ENCODE assay signal across 31 cellular contexts in genomic region chr1:160659566-160659965, GRCh38. TPM values are rescaled to one million over a fixed set of nuclear protein-coding genes. Genes with fewer than 3 reads are reported as not detected.
"Had no signal": no experiment of that assay in that cellular context is flagged by ENCODE, and none has a peak within 500 bp of the region (broad histone marks: within the 10 kb centered on the region; RNA-seq: fewer than 3 reads in every experiment).

No MANE protein-coding gene starts in this region.

- H3K27me3 ChIP-seq: colonic mucosa, esophagus squamous epithelium, suprapubic skin, thyroid gland, vagina had no signal

- H3K4me2 ChIP-seq: smooth muscle cell had no signal

- FAIRE-seq: endothelial cell of umbilical vein, frontal cortex, keratinocyte had no signal

- H3K4me3 ChIP-seq: colonic mucosa, esophagus squamous epithelium, lower lobe of right lung, mucosa of descending colon, smooth muscle cell, suprapubic skin, thyroid gland, vagina had no signal

- H3K9ac ChIP-seq: parathyroid adenoma had no signal

- ATAC-seq: left ventricle myocardium superior; lower lobe of right lung; mucosa of descending colon; natural killer cell treated with Interleukin-12 subunit alpha and Interleukin-12 subunit beta and Interleukin-15 and Interleukin-18, amount 100 ng/mL, for 72 hours; sciatic nerve; stimulated activated naive CD8-positive, alpha-beta T cell treated with anti-CD3 and anti-CD28 coated beads, Interleukin-15, amount 100 ng/mL, for 72 hours had no signal

- H3K36me3 Mint-ChIP-seq: mesothelial cell of epicardium had no signal

- DNase-seq: colonic mucosa; effector CD8-positive, alpha-beta T cell; esophagus squamous epithelium; left ventricle myocardium superior; lower lobe of right lung; mucosa of descending colon; naive B cell; stimulated activated CD4-positive, alpha-beta T cell treated with anti-CD3 and anti-CD28 coated beads, Interleukin-12 subunit alpha, Interleukin-12 subunit beta, amount 100 ng/mL, for 4 hours; stimulated activated CD4-positive, alpha-beta T cell treated with anti-CD3 and anti-CD28 coated beads, Interleukin-1b, Interleukin-23, amount 100 ng/mL, for 48 hours; stimulated activated CD4-positive, alpha-beta T cell treated with anti-CD3 and anti-CD28 coated beads, Interleukin-4, amount 100 ng/mL, for 1 hour; stimulated activated CD8-positive, alpha-beta memory T cell treated with anti-CD3 and anti-CD28 coated beads, Interleukin-4, amount 100 ng/mL, for 48 hours; stimulated activated naive CD4-positive, alpha-beta T cell; stimulated activated naive CD8-positive, alpha-beta T cell treated with anti-CD3 and anti-CD28 coated beads, Interleukin-15, amount 100 ng/mL, for 72 hours; thyroid gland; trophoblast cell had no signal

- H3K4me1 ChIP-seq: colonic mucosa, parathyroid adenoma, suprapubic skin, thyroid gland, vagina had no signal

- H3K79me2 ChIP-seq: parathyroid adenoma had no signal

- H3K9me3 ChIP-seq: colonic mucosa, esophagus squamous epithelium, lower lobe of right lung, mucosa of descending colon, suprapubic skin, thyroid gland, vagina had no signal

- H3K4me1 Mint-ChIP-seq: neural crest cell had no signal

- H3K36me3 ChIP-seq: colonic mucosa, esophagus squamous epithelium, lower lobe of right lung, suprapubic skin, thyroid gland, vagina had no signal

- H3K4me3 Mint-ChIP-seq: dendritic cell treated with granulocyte-macrophage colony-stimulating factor and Interleukin-4, amounts not matched to agents 40 ng/mL and 50 ng/mL, for 4 days; memory B cell; mesothelial cell of epicardium; naive B cell; natural killer cell treated with Interleukin-12 subunit alpha and Interleukin-12 subunit beta and Interleukin-15 and Interleukin-18, amount 100 ng/mL, for 72 hours; neural crest cell; stimulated activated naive CD8-positive, alpha-beta T cell treated with anti-CD3 and anti-CD28 coated beads, Interleukin-15, amount 100 ng/mL, for 72 hours had no signal

- H3K27me3 Mint-ChIP-seq: dendritic cell treated with granulocyte-macrophage colony-stimulating factor and Interleukin-4, amounts not matched to agents 40 ng/mL and 50 ng/mL, for 4 days; memory B cell; naive B cell; natural killer cell treated with Interleukin-12 subunit alpha and Interleukin-12 subunit beta and Interleukin-15 and Interleukin-18, amount 100 ng/mL, for 72 hours; progenitor cell of endocrine pancreas; stimulated activated naive CD8-positive, alpha-beta T cell treated with anti-CD3 and anti-CD28 coated beads, Interleukin-15, amount 100 ng/mL, for 72 hours had no signal

- H3K27ac ChIP-seq: colonic mucosa, esophagus squamous epithelium, lower lobe of right lung, parathyroid adenoma, suprapubic skin, thyroid gland, vagina had no signal

- H3K9me3 Mint-ChIP-seq: neural crest cell had no signal

- H3K27ac Mint-ChIP-seq: dendritic cell treated with granulocyte-macrophage colony-stimulating factor and Interleukin-4, amounts not matched to agents 40 ng/mL and 50 ng/mL, for 4 days; memory B cell; mesothelial cell of epicardium; progenitor cell of endocrine pancreas had no signal

- H2AFZ ChIP-seq: parathyroid adenoma had no signal

RNA-seq across cellular contexts. Expression of gene SLAMF1, which starts 12.7 kb away (rescaled TPM):
- total RNA-seq: endothelial cell of umbilical vein, epithelial cell of proximal tubule, frontal cortex, mesothelial cell of epicardium, neural crest cell, osteoblast, progenitor cell of endocrine pancreas, smooth muscle cell, suprapubic skin had no signal
- polyA plus RNA-seq: endothelial cell of umbilical vein, keratinocyte, smooth muscle cell had no signal

RNA-seq across cellular contexts. Expression of gene CD48, which starts 52.1 kb away (rescaled TPM):
- total RNA-seq: endothelial cell of umbilical vein, epithelial cell of proximal tubule, neural crest cell, progenitor cell of endocrine pancreas, smooth muscle cell had no signal
- polyA plus RNA-seq: endothelial cell of umbilical vein had no signal
